In the genomic region with DNA sequence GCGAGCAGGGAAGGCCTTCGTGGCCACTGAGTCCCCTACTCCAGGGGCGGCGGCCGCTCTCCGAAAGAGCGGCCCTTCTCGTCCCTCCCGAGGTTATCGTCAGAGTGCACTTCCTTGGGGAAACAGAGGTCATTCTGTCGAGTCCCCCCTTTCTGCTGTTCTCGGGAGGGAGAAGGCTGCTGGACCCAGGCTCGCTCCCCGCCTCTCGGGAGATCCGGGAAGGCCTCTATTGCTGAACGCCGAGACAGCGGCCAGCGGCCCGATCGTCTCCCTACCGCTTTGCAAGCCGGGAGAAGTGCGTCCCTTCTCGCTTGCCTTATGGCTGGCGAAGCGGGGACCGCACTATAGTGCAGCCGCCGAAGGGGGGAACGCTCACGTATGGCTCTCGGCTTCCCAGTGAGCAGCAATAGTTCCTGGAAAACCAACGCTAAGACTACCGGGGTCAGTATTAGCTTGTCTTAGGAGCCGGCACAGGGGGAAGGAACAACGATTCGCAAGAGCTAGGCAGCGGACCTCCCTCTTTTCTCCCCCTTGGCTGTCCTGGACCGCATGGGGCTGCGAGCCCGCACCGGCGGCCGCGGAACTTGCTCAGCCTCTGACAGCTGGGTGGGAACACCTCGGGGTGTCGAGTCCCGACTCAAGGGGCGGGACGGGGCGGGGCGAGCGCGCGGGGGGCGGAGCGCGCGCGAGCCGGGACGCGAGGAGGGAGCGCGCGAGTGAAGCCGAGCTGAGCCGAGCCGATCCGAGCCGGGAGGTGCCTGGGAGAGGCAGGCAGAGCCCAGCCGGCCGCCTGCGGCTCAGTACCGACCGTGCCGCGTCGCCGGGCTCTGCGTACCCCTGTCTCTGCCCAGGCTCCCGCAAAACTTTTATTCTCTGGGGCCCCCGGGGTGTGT, we compare ENCODE assay signal across 8 cellular contexts. TPM values are rescaled to one million over a fixed set of nuclear protein-coding genes. Genes with fewer than 3 reads are reported as not detected.
A peak's percentile ranks its signal among the peaks of the same experiment; 100 is the strongest.
DNase-seq lines count a peak whose midpoint lies in the region; ATAC-seq and TF ChIP-seq lines count a peak whose summit lies in the region.

No MANE protein-coding gene starts in this region.

- in situ Hi-C loops in GM13976 (cut with MboI; ENCODE audit: low sequenced_read_pairs, unreplicated experiment): no loop called here

- TF ChIP-seq CTCF in GM13976 (IDR thresholded peaks at IDR 0.05; ENCODE audit: borderline replicate concordance, control extremely low read depth, extremely low read depth, insufficient read depth, missing control alignments): no peak
- no peak for TF ChIP-seq CTCF in cardiac muscle cell (IDR thresholded peaks at IDR 0.05; ENCODE audit: low read depth, low read length)
- TF ChIP-seq CTCF in tibial nerve (IDR thresholded peaks at IDR 0.05): peak in 2 of 5 experiments; percentile 45 to 56

- no peaks in the 10 kb centered on the region for H3K9me3 ChIP-seq in adipocyte (ENCODE audit: control insufficient read depth, low read length)
- H3K9me3 ChIP-seq in cardiac muscle cell (ENCODE audit: low read depth): no peaks in the 10 kb centered on the region
- no peaks in the 10 kb centered on the region for H3K9me3 ChIP-seq in trophoblast cell (ENCODE audit: insufficient read depth, low read depth, low read length)
- H3K9me3 ChIP-seq in tibial nerve: no peaks in the 10 kb centered on the region

- peaks cover 3% of the 10 kb centered on the region for H3K79me2 ChIP-seq in trophoblast cell (ENCODE audit: control insufficient read depth, insufficient read depth, low read length, poor library complexity)

- H3K36me3 ChIP-seq in adipocyte (ENCODE audit: control insufficient read depth, insufficient read depth, low read length, severe bottlenecking) (no peaks in the 10 kb centered on the region), cardiac muscle cell (no peaks in the 10 kb centered on the region), trophoblast cell (ENCODE audit: control insufficient read depth in 1 of 2, insufficient read depth in 2 of 2, low read length in 2 of 2) (no peaks in the 10 kb centered on the region), tibial nerve (no peaks in the 10 kb centered on the region)

- H3K4me3 ChIP-seq in adipocyte (ENCODE audit: low read length) (peak overlapping the region; percentile 97), cardiac muscle cell (peak overlapping the region; percentile 79), trophoblast cell (ENCODE audit: low read depth, low read length) (peak overlapping the region; percentile 76), tibial nerve (peak overlapping the region; percentile 71 to 78 (median 74))

- no CpG with 5 or more reads among the region's 85 CpGs for WGBS in trophoblast cell (ENCODE audit: extremely low coverage, insufficient coverage, insufficient read length)
- WGBS in tibial nerve, 2 donors: 0 to 2% methylated on average over 20 to 34 of the region's 85 CpGs

- H4K8ac ChIP-seq in trophoblast cell (ENCODE audit: low read depth, low read length): peak overlapping the region; percentile 26

- peak; percentile 91 for ATAC-seq in HG02798 (IDR thresholded peaks at IDR 0.05; ENCODE audit: poor library complexity, unreplicated experiment)

- H3K23ac ChIP-seq in trophoblast cell (ENCODE audit: low read length): no peak overlapping the region

- TF ChIP-seq EP300 in tibial nerve (IDR thresholded peaks at IDR 0.05): peak in 1 of 2 donors; percentile 94

- H2BK5ac ChIP-seq in trophoblast cell (ENCODE audit: low read depth, low read length, poor library complexity): peak overlapping the region; percentile 78

- peak overlapping the region; percentile 81 for H2AFZ ChIP-seq in trophoblast cell (ENCODE audit: insufficient read depth, low read length, poor library complexity)

- peaks cover 15% of the 10 kb centered on the region for H3K27me3 ChIP-seq in adipocyte (replicated peaks; ENCODE audit: control insufficient read depth, insufficient read depth, low read length)
- H3K27me3 ChIP-seq in cardiac muscle cell: peaks cover 22% of the 10 kb centered on the region
- no peaks in the 10 kb centered on the region for H3K27me3 ChIP-seq in trophoblast cell (ENCODE audit: insufficient read depth, low read length)
- H3K27me3 ChIP-seq in tibial nerve: no peaks in the 10 kb centered on the region

- TF ChIP-seq POLR2A in tibial nerve (IDR thresholded peaks at IDR 0.05): peak; percentile 73 to 91

- peaks cover 6% of the 10 kb centered on the region for H3K79me1 ChIP-seq in trophoblast cell (ENCODE audit: low read length)

- H3K4me2 ChIP-seq in trophoblast cell (ENCODE audit: low read length): peak overlapping the region; percentile 81

- peak overlapping the region; percentile 99 for H3K27ac ChIP-seq in cardiac muscle cell
- peak overlapping the region; percentile 7 for H3K27ac ChIP-seq in trophoblast cell (ENCODE audit: low read depth, low read length)
- H3K27ac ChIP-seq in tibial nerve: peak overlapping the region; percentile 76 to 92 (median 92)

- peak overlapping the region; percentile 73 for H2BK120ac ChIP-seq in trophoblast cell (ENCODE audit: insufficient read depth, low read length, poor library complexity)

- H2AK5ac ChIP-seq in trophoblast cell (ENCODE audit: low read length): no peak overlapping the region

- DNase-seq in GM13976 (ENCODE audit: low spot score): peak; percentile 94
- DNase-seq in NCI-H1417 (lab: John Stamatoyannopoulos, UW): peak; percentile 97 to 100 (median 99)
- peak; percentile 80 to 88 for DNase-seq in SW 1271 (lab: John Stamatoyannopoulos, UW)
- DNase-seq in adipocyte (ENCODE audit: low read depth): peak; percentile 97
- peak; percentile 96 for DNase-seq in cardiac muscle cell (ENCODE audit: low read depth in 1 of 2, low spot score in 1 of 2)
- DNase-seq in trophoblast cell: peak; percentile 93 to 96
- DNase-seq in tibial nerve (ENCODE audit: low spot score in 2 of 2): peak; percentile 84 to 87

- H3K4me1 ChIP-seq in adipocyte (ENCODE audit: control insufficient read depth, insufficient read depth, low read length) (peaks cover 22% of the 10 kb centered on the region), cardiac muscle cell (ENCODE audit: low read depth) (peaks cover 10% of the 10 kb centered on the region), trophoblast cell (ENCODE audit: control insufficient read depth in 1 of 2, insufficient read depth in 2 of 2, low read length in 2 of 2) (peaks cover 6 to 16% of the 10 kb centered on the region in 2 experiments), tibial nerve (peaks cover 0 to 32% (median 17%) of the 10 kb centered on the region in 4 donors)

- no peak overlapping the region for H4K12ac ChIP-seq in trophoblast cell (ENCODE audit: low read depth, low read length)

- peak overlapping the region; percentile 29 for H3K18ac ChIP-seq in trophoblast cell (ENCODE audit: low read length)

- peak overlapping the region; percentile 37 for H3K4ac ChIP-seq in trophoblast cell (ENCODE audit: low read depth, low read length)

- H3K14ac ChIP-seq in trophoblast cell (ENCODE audit: low read length): peak overlapping the region; percentile 31

- H3K9ac ChIP-seq in adipocyte (ENCODE audit: low read length): peak overlapping the region; percentile 93
- peak overlapping the region; percentile 76 for H3K9ac ChIP-seq in trophoblast cell (ENCODE audit: low read length)

- peak overlapping the region; percentile 67 for H2BK12ac ChIP-seq in trophoblast cell (ENCODE audit: low read length)

- peak overlapping the region; percentile 58 for H4K91ac ChIP-seq in trophoblast cell (ENCODE audit: low read depth, low read length)

RNA-seq across cellular contexts. Expression of a gene that starts 0.9 kb away (rescaled TPM):
- total RNA-seq in cardiac muscle cell (12.6 and 13.5 TPM in 2 replicates), tibial nerve (10 to 100 TPM; 13.2 to 41.0 (median 24.3) TPM)
- 1.2 and 4.6 TPM in 2 replicates for polyA plus RNA-seq in cardiac muscle cell
- polyA plus RNA-seq in trophoblast cell (2013): 3.1 and 3.4 TPM in 2 replicates

Comparison
In these comparisons a context has a peak if more than half of its experiments do, and no peak if none do; other contexts are left out.
1. Peak in every context shown above with its lines: DNase-seq, ATAC-seq, H3K4me3 ChIP-seq and H3K27ac ChIP-seq.
2. H3K27ac ChIP-seq: peak in every context shown above with its lines; median percentile 99 in cardiac muscle cell; 92 in tibial nerve; 7 in trophoblast cell.